ENCODE assay signal across 23 cellular contexts in the genomic region with DNA sequence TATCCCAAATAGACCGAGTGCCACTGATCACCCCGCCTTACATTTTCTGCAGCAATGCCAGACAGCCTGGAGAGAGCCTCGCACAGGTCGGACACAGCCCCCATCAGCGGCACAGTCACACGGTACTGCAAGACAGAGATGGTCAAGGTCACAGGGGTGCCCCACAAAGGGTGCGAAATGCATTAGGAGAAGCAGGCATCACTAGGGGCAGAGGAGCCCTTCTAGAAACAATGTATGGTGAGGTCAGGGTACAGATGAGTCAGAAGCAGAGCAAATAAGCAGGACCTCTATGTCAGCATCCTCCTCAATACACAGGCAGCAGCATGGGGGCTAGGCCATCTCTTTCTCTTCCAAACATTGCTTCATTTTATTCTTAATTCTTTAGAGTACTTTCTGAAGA. TPM values are rescaled to one million over a fixed set of nuclear protein-coding genes. Genes with fewer than 3 reads are reported as not detected.
DNase-seq lines count a peak whose midpoint lies in the region; ATAC-seq and TF ChIP-seq lines count a peak whose summit lies in the region.
"Had no signal": no experiment of that assay in that cellular context is flagged by ENCODE, and none has a peak within 500 bp of the region (broad histone marks: within the 10 kb centered on the region; RNA-seq: fewer than 3 reads in every experiment).

No MANE protein-coding gene starts in this region.

- H3K27me3 ChIP-seq in left ventricle myocardium inferior (ENCODE audit: low read depth) (no peaks in the 10 kb centered on the region), PC-3 (ENCODE audit: low read length) (no peaks in the 10 kb centered on the region), stomach smooth muscle (ENCODE audit: control insufficient read depth in 1 of 2, insufficient read depth in 2 of 2, low read length in 2 of 2) (no peaks in the 10 kb centered on the region)
- H3K27me3 ChIP-seq: Peyer's patch, SJSA1 had no signal

- POLR2A ChIA-PET in PC-3 (lab: Charles Lee; ENCODE audit: unreplicated experiment) = no interaction called here

- H3K27me3 Mint-ChIP-seq in endothelial cell (ENCODE audit: unreplicated experiment) = no peaks in the 10 kb centered on the region
- no peaks in the 10 kb centered on the region for H3K27me3 Mint-ChIP-seq in activated T-helper 1 cell treated with anti-CD3 and anti-CD28 coated beads, Interleukin-12 subunit alpha, Interleukin-12 subunit beta, Interleukin-2, Interleukin-4 antibody, amounts not matched to agents 30 ng/mL and 10 ng/mL and 1 ng/mL, durations not matched to agents 14 hours and 24 hours and 36 hours (ENCODE audit: insufficient read depth)
- no peaks in the 10 kb centered on the region for H3K27me3 Mint-ChIP-seq in stimulated activated memory B cell treated with anti-CD40 and anti-IgM and Interleukin-4, amounts not matched to agents 10 μg/mL and 1 μg/mL and 100 μg/mL, for 72 hours
- H3K27me3 Mint-ChIP-seq: B cell had no signal

- H3K4me3 ChIP-seq in left ventricle myocardium inferior (no peak overlapping the region), PC-3 (ENCODE audit: low read length) (no peak overlapping the region), stomach smooth muscle (ENCODE audit: low read length in 2 of 2) (no peak overlapping the region)
- H3K4me3 ChIP-seq: Peyer's patch, SJSA1 had no signal

- H3K4me1 ChIP-seq in left ventricle myocardium inferior (peaks cover 56% of the 10 kb centered on the region), PC-3 (ENCODE audit: insufficient read depth, low read length) (0 out of 2 replicates have a peak, but pooled peaks cover 3% of the 10 kb centered on the region), stomach smooth muscle (ENCODE audit: control insufficient read depth, insufficient read depth, low read length) (peaks cover 8% of the 10 kb centered on the region)
- H3K4me1 ChIP-seq: Peyer's patch, SJSA1 had no signal

- no peaks in the 10 kb centered on the region for H3K79me2 ChIP-seq in PC-3 (ENCODE audit: low read length)

- no peaks in the 10 kb centered on the region for H3K9me2 ChIP-seq in PC-3 (replicated peaks; ENCODE audit: low read length)

- CTCF ChIA-PET in PC-3 (lab: Charles Lee) = no interaction called here

- peak overlapping the region; percentile 47 for H3K4me3 Mint-ChIP-seq in endothelial cell (ENCODE audit: unreplicated experiment)
- H3K4me3 Mint-ChIP-seq in activated T-helper 1 cell treated with anti-CD3 and anti-CD28 coated beads, Interleukin-12 subunit alpha, Interleukin-12 subunit beta, Interleukin-2, Interleukin-4 antibody, amounts not matched to agents 30 ng/mL and 10 ng/mL and 1 ng/mL, durations not matched to agents 14 hours and 24 hours and 36 hours = no peak overlapping the region
- no peak overlapping the region for H3K4me3 Mint-ChIP-seq in stimulated activated memory B cell treated with anti-CD40 and anti-IgM and Interleukin-4, amounts not matched to agents 10 μg/mL and 1 μg/mL and 100 μg/mL, for 72 hours
- H3K4me3 Mint-ChIP-seq: B cell had no signal

- no peak for ATAC-seq in left cardiac atrium
- ATAC-seq in PC-3 = peak; percentile 75
- no peak for ATAC-seq in GM21786 (IDR thresholded peaks at IDR 0.05; ENCODE audit: unreplicated experiment)
- no peak for ATAC-seq in stimulated activated memory B cell treated with anti-CD40 and anti-IgM and Interleukin-4, amounts not matched to agents 10 μg/mL and 1 μg/mL and 100 μg/mL, for 72 hours
- ATAC-seq: HCT116, Right ventricle myocardium inferior had no signal

- H3K4me2 ChIP-seq in PC-3 (ENCODE audit: low read length) = no peak overlapping the region
- H3K4me2 ChIP-seq: KMS-11 had no signal

- BruUV-seq in PC-3 (replicated peaks; lab: Mats Ljungman, UMichigan) = no TSS peak

- no peak overlapping the region for H2AFZ ChIP-seq in PC-3 (ENCODE audit: low read length)

- DNase-seq in left ventricle myocardium inferior = no peak
- DNase-seq in left cardiac atrium = no peak
- no peak for DNase-seq in PC-3
- DNase-seq in endothelial cell (ENCODE audit: low spot score) = no peak
- no peak for DNase-seq in activated T-helper 1 cell treated with anti-CD3 and anti-CD28 coated beads, Interleukin-12 subunit alpha, Interleukin-12 subunit beta, Interleukin-2, Interleukin-4 antibody, amounts not matched to agents 30 ng/mL and 10 ng/mL and 1 ng/mL, durations not matched to agents 14 hours and 24 hours and 36 hours (ENCODE audit: low spot score)
- DNase-seq: COR-L47; DMS79; NCI-H1105; NCI-H146; NCI-H2029; NCI-H345; NCI-H524; NCI-H774; NK-92 treated with Interleukin-12 subunit alpha and Interleukin-12 subunit beta, amount 100 ng/mL, for 24 hours; Peyer's patch had no signal

- H3K9me3 Mint-ChIP-seq in endothelial cell (ENCODE audit: unreplicated experiment) = no peaks in the 10 kb centered on the region
- H3K9me3 Mint-ChIP-seq in activated T-helper 1 cell treated with anti-CD3 and anti-CD28 coated beads, Interleukin-12 subunit alpha, Interleukin-12 subunit beta, Interleukin-2, Interleukin-4 antibody, amounts not matched to agents 30 ng/mL and 10 ng/mL and 1 ng/mL, durations not matched to agents 14 hours and 24 hours and 36 hours = no peaks in the 10 kb centered on the region
- no peaks in the 10 kb centered on the region for H3K9me3 Mint-ChIP-seq in stimulated activated memory B cell treated with anti-CD40 and anti-IgM and Interleukin-4, amounts not matched to agents 10 μg/mL and 1 μg/mL and 100 μg/mL, for 72 hours

- no peaks in the 10 kb centered on the region for H3F3A ChIP-seq in PC-3 (ENCODE audit: low read length, unreplicated experiment)

- no peaks in the 10 kb centered on the region for H4K20me1 ChIP-seq in PC-3 (ENCODE audit: low read length)

- peaks cover 43% of the 10 kb centered on the region for H3K36me3 Mint-ChIP-seq in endothelial cell (ENCODE audit: low read depth, unreplicated experiment)
- H3K36me3 Mint-ChIP-seq in activated T-helper 1 cell treated with anti-CD3 and anti-CD28 coated beads, Interleukin-12 subunit alpha, Interleukin-12 subunit beta, Interleukin-2, Interleukin-4 antibody, amounts not matched to agents 30 ng/mL and 10 ng/mL and 1 ng/mL, durations not matched to agents 14 hours and 24 hours and 36 hours (ENCODE audit: low read depth) = peaks cover 45% of the 10 kb centered on the region
- peaks cover 51% of the 10 kb centered on the region for H3K36me3 Mint-ChIP-seq in stimulated activated memory B cell treated with anti-CD40 and anti-IgM and Interleukin-4, amounts not matched to agents 10 μg/mL and 1 μg/mL and 100 μg/mL, for 72 hours

- H3K27ac Mint-ChIP-seq in endothelial cell (ENCODE audit: unreplicated experiment) = no peak overlapping the region
- H3K27ac Mint-ChIP-seq in activated T-helper 1 cell treated with anti-CD3 and anti-CD28 coated beads, Interleukin-12 subunit alpha, Interleukin-12 subunit beta, Interleukin-2, Interleukin-4 antibody, amounts not matched to agents 30 ng/mL and 10 ng/mL and 1 ng/mL, durations not matched to agents 14 hours and 24 hours and 36 hours = no peak overlapping the region
- no peak overlapping the region for H3K27ac Mint-ChIP-seq in stimulated activated memory B cell treated with anti-CD40 and anti-IgM and Interleukin-4, amounts not matched to agents 10 μg/mL and 1 μg/mL and 100 μg/mL, for 72 hours
- H3K27ac Mint-ChIP-seq: B cell had no signal

- H3K36me3 ChIP-seq in left ventricle myocardium inferior (peaks cover 81% of the 10 kb centered on the region), PC-3 (ENCODE audit: low read depth, low read length) (peaks cover 73% of the 10 kb centered on the region), stomach smooth muscle (ENCODE audit: control insufficient read depth in 2 of 2, insufficient read depth in 2 of 2, low read length in 2 of 2) (peaks cover 44 to 61% of the 10 kb centered on the region in 2 donors)

- H3K9me3 ChIP-seq in left ventricle myocardium inferior (replicated peaks) = no peaks in the 10 kb centered on the region
- no peaks in the 10 kb centered on the region for H3K9me3 ChIP-seq in PC-3 (ENCODE audit: low read length)
- H3K9me3 ChIP-seq in stomach smooth muscle (ENCODE audit: control insufficient read depth in 2 of 2, low read length in 2 of 2) = no peaks in the 10 kb centered on the region
- H3K9me3 ChIP-seq: Peyer's patch, SJSA1 had no signal

- H3K9ac ChIP-seq in PC-3 (ENCODE audit: low read length) = no peak overlapping the region
- H3K9ac ChIP-seq in stomach smooth muscle (ENCODE audit: low read length in 2 of 2) = no peak overlapping the region
- H3K9ac ChIP-seq: KMS-11 had no signal

- H3K27ac ChIP-seq in left ventricle myocardium inferior (replicated peaks) (peak overlapping the region; percentile 92), PC-3 (ENCODE audit: low read length) (no peak overlapping the region), stomach smooth muscle (ENCODE audit: low read length) (peak overlapping the region; percentile 80)
- H3K27ac ChIP-seq: KMS-11, Peyer's patch, SJSA1 had no signal

- intact Hi-C loops in left ventricle myocardium inferior (cut with micrococcal nuclease) = no loop called here
- intact Hi-C loops in left cardiac atrium (cut with DNase I) = loop anchor here in 1 of 2 donors (5.0 kb wide), 1 partner anchor 126 kb away; a partner anchor contains a TSS
- intact Hi-C loops in PC-3 (cut with micrococcal nuclease) = no loop called here
- intact Hi-C loops in activated T-helper 1 cell treated with anti-CD3 and anti-CD28 coated beads, Interleukin-12 subunit alpha, Interleukin-12 subunit beta, Interleukin-2, Interleukin-4 antibody, amounts not matched to agents 30 ng/mL and 10 ng/mL and 1 ng/mL, durations not matched to agents 14 hours and 24 hours and 36 hours (cut with micrococcal nuclease) = no loop called here

- no peaks in the 10 kb centered on the region for H3K4me1 Mint-ChIP-seq in endothelial cell (ENCODE audit: unreplicated experiment)
- peaks cover 3% of the 10 kb centered on the region for H3K4me1 Mint-ChIP-seq in activated T-helper 1 cell treated with anti-CD3 and anti-CD28 coated beads, Interleukin-12 subunit alpha, Interleukin-12 subunit beta, Interleukin-2, Interleukin-4 antibody, amounts not matched to agents 30 ng/mL and 10 ng/mL and 1 ng/mL, durations not matched to agents 14 hours and 24 hours and 36 hours (ENCODE audit: low read depth)
- H3K4me1 Mint-ChIP-seq in stimulated activated memory B cell treated with anti-CD40 and anti-IgM and Interleukin-4, amounts not matched to agents 10 μg/mL and 1 μg/mL and 100 μg/mL, for 72 hours = no peaks in the 10 kb centered on the region
- H3K4me1 Mint-ChIP-seq: B cell had no signal

- TF ChIP-seq CTCF in left ventricle myocardium inferior (IDR thresholded peaks at IDR 0.05; ENCODE audit: borderline replicate concordance) = no peak
- no peak for TF ChIP-seq CTCF in PC-3 (conservative IDR thresholded peaks at IDR 0.05; ENCODE audit: low read depth, low read length)
- no peak for TF ChIP-seq CTCF in endothelial cell (IDR thresholded peaks at IDR 0.05; ENCODE audit: unreplicated experiment)

RNA-seq across cellular contexts. Expression of a gene that starts 21.5 kb away (rescaled TPM):
- total RNA-seq in left ventricle myocardium inferior (2.8 TPM), left cardiac atrium (1 to 10 TPM; 3.2 to 3.4 TPM), PC-3 (2014; rRNA removed) (3.9 and 10.3 TPM in 2 replicates), endothelial cell (ENCODE audit: unreplicated experiment) (3.8 TPM)
- 9.1 and 10.1 TPM in 2 replicates for total RNA-seq in activated T-helper 1 cell treated with anti-CD3 and anti-CD28 coated beads, Interleukin-12 subunit alpha, Interleukin-12 subunit beta, Interleukin-2, Interleukin-4 antibody, amounts not matched to agents 30 ng/mL and 10 ng/mL and 1 ng/mL, durations not matched to agents 14 hours and 24 hours and 36 hours

RNA-seq across cellular contexts. Expression of a gene that starts 41.3 kb away (rescaled TPM):
- total RNA-seq in left ventricle myocardium inferior (37.3 TPM), left cardiac atrium (10 to 100 TPM; 37.1 to 45.5 TPM), PC-3 (2014; rRNA removed) (19.9 and 22.8 TPM in 2 replicates), endothelial cell (ENCODE audit: unreplicated experiment) (55.0 TPM)
- total RNA-seq in activated T-helper 1 cell treated with anti-CD3 and anti-CD28 coated beads, Interleukin-12 subunit alpha, Interleukin-12 subunit beta, Interleukin-2, Interleukin-4 antibody, amounts not matched to agents 30 ng/mL and 10 ng/mL and 1 ng/mL, durations not matched to agents 14 hours and 24 hours and 36 hours = 84.4 and 90.2 TPM in 2 replicates

RNA-seq across cellular contexts. Expression of a gene that starts 59.6 kb away (rescaled TPM):
- total RNA-seq in left ventricle myocardium inferior (115 TPM), left cardiac atrium (100 to 1,000 TPM; 230 to 235 TPM), PC-3 (2014; rRNA removed) (714 and 745 TPM in 2 replicates), endothelial cell (ENCODE audit: unreplicated experiment) (374 TPM)
- total RNA-seq in activated T-helper 1 cell treated with anti-CD3 and anti-CD28 coated beads, Interleukin-12 subunit alpha, Interleukin-12 subunit beta, Interleukin-2, Interleukin-4 antibody, amounts not matched to agents 30 ng/mL and 10 ng/mL and 1 ng/mL, durations not matched to agents 14 hours and 24 hours and 36 hours = 181 and 188 TPM in 2 replicates
